ENCODE assay signal across 20 cellular contexts in the genomic region with DNA sequence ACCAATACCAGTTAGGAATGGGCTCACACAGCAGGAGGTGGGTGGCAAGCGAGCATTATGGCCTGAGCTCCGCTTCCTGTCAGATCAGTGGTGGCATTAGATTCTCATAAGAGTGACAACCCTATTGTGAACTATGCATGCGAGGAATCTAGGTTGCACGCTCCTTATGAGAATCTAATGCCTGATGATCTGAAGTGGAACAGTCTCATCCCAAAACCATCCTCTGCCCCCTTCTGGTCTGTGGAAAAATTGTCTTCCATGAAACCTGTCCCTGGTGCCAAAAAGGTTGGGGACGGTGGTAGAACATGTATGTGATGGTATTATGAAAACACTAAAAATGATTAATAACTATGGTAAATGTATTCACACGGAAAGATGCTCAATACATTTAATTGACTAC.
DNase-seq lines count a peak whose midpoint lies in the region; ATAC-seq and TF ChIP-seq lines count a peak whose summit lies in the region.
"Had no signal": no experiment of that assay in that cellular context is flagged by ENCODE, and none has a peak within 500 bp of the region (broad histone marks: within the 10 kb centered on the region; RNA-seq: fewer than 3 reads in every experiment).

No MANE protein-coding gene starts in this region.

- H3K9me3 ChIP-seq in DND-41 (ENCODE audit: insufficient read depth, low read length, severe bottlenecking): no peaks in the 10 kb centered on the region
- no peaks in the 10 kb centered on the region for H3K9me3 ChIP-seq in HEK293 (ENCODE audit: control insufficient read depth, insufficient read depth, low read depth, low read length)
- no peaks in the 10 kb centered on the region for H3K9me3 ChIP-seq in PC-3 (ENCODE audit: low read length)
- H3K9me3 ChIP-seq: breast epithelium, psoas muscle, stomach had no signal

- intact Hi-C loops in PC-3 (cut with micrococcal nuclease): no loop called here

- TF ChIP-seq CTCF in DND-41 (IDR thresholded peaks at IDR 0.05; ENCODE audit: borderline replicate concordance, extremely low read depth, low read length, poor library complexity, severe bottlenecking): peak; percentile 24
- TF ChIP-seq CTCF in HEK293 (tag by site-specific recombination; IDR thresholded peaks at IDR 0.05): no peak
- peak; percentile 46; the same call in 1 of the 2 replicates for TF ChIP-seq CTCF in PC-3 (conservative IDR thresholded peaks at IDR 0.05; ENCODE audit: low read depth, low read length)
- peak; percentile 22 for TF ChIP-seq CTCF in fibroblast of mammary gland (conservative IDR thresholded peaks at IDR 0.05; ENCODE audit: control insufficient read depth, insufficient read depth, low read depth, low read length)

- H3K4me3 ChIP-seq in DND-41 (ENCODE audit: low read depth in 1 of 2, low read length in 2 of 2): no peak overlapping the region
- no peak overlapping the region for H3K4me3 ChIP-seq in HEK293 (ENCODE audit: low read depth, low read length)
- H3K4me3 ChIP-seq in PC-3 (ENCODE audit: low read length): no peak overlapping the region
- no peak overlapping the region for H3K4me3 ChIP-seq in fibroblast of mammary gland (ENCODE audit: control insufficient read depth, low read depth, low read length)
- H3K4me3 ChIP-seq: breast epithelium, psoas muscle, stomach had no signal

- H3K4me2 ChIP-seq in DND-41 (ENCODE audit: insufficient read depth, low read length): no peak overlapping the region
- H3K4me2 ChIP-seq in PC-3 (ENCODE audit: low read length): no peak overlapping the region

- POLR2A ChIA-PET in HEK293 (lab: Yijun Ruan, JAX): no interaction called here
- POLR2A ChIA-PET in PC-3 (lab: Charles Lee; ENCODE audit: unreplicated experiment): no interaction called here

- no TSS peak for BruUV-seq in PC-3 (replicated peaks; lab: Mats Ljungman, UMichigan)

- ATAC-seq in DND-41 (ENCODE audit: insufficient read depth, low read depth): no peak
- ATAC-seq in PC-3: no peak
- no peak for ATAC-seq in GM18861 (IDR thresholded peaks at IDR 0.05; ENCODE audit: unreplicated experiment)
- ATAC-seq: activated CD4-positive, CD25-positive, alpha-beta regulatory T cell treated with anti-CD3 and anti-CD28 coated beads, Interleukin-2, amount 50 U/mL, for 24 hours; left ventricle myocardium superior; psoas muscle had no signal

- no peaks in the 10 kb centered on the region for H3F3A ChIP-seq in PC-3 (ENCODE audit: low read length, unreplicated experiment)

- DNase-seq in DND-41 (no peak), PC-3 (peak; percentile 25), fibroblast of mammary gland (ENCODE audit: low read depth) (peak; percentile 32), NCI-H524 treated with DMSO at 0.1 percent for 48 hours (lab: John Stamatoyannopoulos, UW) (no peak), ureter (ENCODE audit: low spot score) (no peak)
- no peak for DNase-seq in activated CD4-positive, alpha-beta T cell treated with anti-CD3 and anti-CD28 coated beads for 4 hours
- DNase-seq: activated CD8-positive, alpha-beta memory T cell treated with anti-CD3 and anti-CD28 coated beads, Interleukin-2, amount 50 U/mL, for 4 hours; activated naive CD4-positive, alpha-beta T cell treated with anti-CD3 and anti-CD28 coated beads, Interleukin-2, amount 50 U/mL, for 16 hours; effector CD8-positive, alpha-beta T cell; foreskin fibroblast; left ventricle myocardium superior; NCI-H1092 treated with DMSO at 0.1 percent for 48 hours; NCI-H2227 treated with DMSO at 0.1 percent for 48 hours; psoas muscle; stimulated activated CD4-positive, alpha-beta T cell treated with anti-CD3 and anti-CD28 coated beads, Interleukin-12 subunit alpha, Interleukin-12 subunit beta, amount 100 ng/mL, for 4 hours; stomach had no signal

- no peaks in the 10 kb centered on the region for H4K20me1 ChIP-seq in DND-41 (ENCODE audit: insufficient read depth, low read length)
- no peaks in the 10 kb centered on the region for H4K20me1 ChIP-seq in PC-3 (ENCODE audit: low read length)

- H3K9ac ChIP-seq in DND-41 (ENCODE audit: low read depth, low read length) (no peak overlapping the region), PC-3 (ENCODE audit: low read length) (no peak overlapping the region)

- CTCF ChIA-PET in HEK293 (lab: Yijun Ruan, JAX) (no interaction called here), PC-3 (lab: Charles Lee) (interaction anchor here (0.6 kb wide), 1 partner anchor 68 kb away, joined by 3 read pairs; no protein-coding TSS in a partner anchor)

- no peaks in the 10 kb centered on the region for H3K9me2 ChIP-seq in PC-3 (replicated peaks; ENCODE audit: low read length)

- H2AFZ ChIP-seq in DND-41 (ENCODE audit: low read depth, low read length) (no peak overlapping the region), PC-3 (ENCODE audit: low read length) (no peak overlapping the region)

- H3K36me3 ChIP-seq in DND-41 (ENCODE audit: insufficient read depth, low read length) (no peaks in the 10 kb centered on the region), HEK293 (ENCODE audit: control insufficient read depth in 2 of 2, insufficient read depth in 1 of 2, low read length in 2 of 2) (no peaks in the 10 kb centered on the region), PC-3 (ENCODE audit: low read depth, low read length) (no peaks in the 10 kb centered on the region)
- H3K36me3 ChIP-seq: breast epithelium, stomach had no signal

- no peaks in the 10 kb centered on the region for H3K27me3 ChIP-seq in DND-41 (ENCODE audit: insufficient read depth, low read length, poor library complexity)
- H3K27me3 ChIP-seq in PC-3 (ENCODE audit: low read length): no peaks in the 10 kb centered on the region
- H3K27me3 ChIP-seq: breast epithelium, stomach had no signal

- no peaks in the 10 kb centered on the region for H3K4me1 ChIP-seq in DND-41 (ENCODE audit: insufficient read depth, low read length)
- H3K4me1 ChIP-seq in HEK293 (ENCODE audit: control insufficient read depth, insufficient read depth, low read length): no peaks in the 10 kb centered on the region
- no peaks in the 10 kb centered on the region for H3K4me1 ChIP-seq in PC-3 (ENCODE audit: insufficient read depth, low read length)
- H3K4me1 ChIP-seq: breast epithelium, psoas muscle, stomach had no signal

- H3K79me2 ChIP-seq in DND-41 (ENCODE audit: insufficient read depth, low read length): no peaks in the 10 kb centered on the region
- H3K79me2 ChIP-seq in PC-3 (ENCODE audit: low read length): no peaks in the 10 kb centered on the region

- H3K27ac ChIP-seq in DND-41 (ENCODE audit: low read length): no peak overlapping the region
- no peak overlapping the region for H3K27ac ChIP-seq in HEK293 (ENCODE audit: extremely low read depth, low read depth, low read length)
- H3K27ac ChIP-seq in PC-3 (ENCODE audit: low read length): no peak overlapping the region
- H3K27ac ChIP-seq: breast epithelium, psoas muscle, stomach had no signal

TF ChIP-seq in HEK293, 187 proteins besides CTCF, POLR2A, EP300 and RAD21:
- TF ChIP-seq ZNF76 (tag by site-specific recombination; IDR thresholded peaks at IDR 0.05; ENCODE audit: borderline replicate concordance, low read depth) (no peak), KLF8 (tag by site-specific recombination; IDR thresholded peaks at IDR 0.05) (no peak), ZNF610 (tag by site-specific recombination; IDR thresholded peaks at IDR 0.05; ENCODE audit: borderline replicate concordance) (peak; percentile 94), ZNF654 (tag by site-specific recombination; IDR thresholded peaks at IDR 0.05; ENCODE audit: low read depth) (peak; percentile 15), SETDB1 (IDR thresholded peaks at IDR 0.05; ENCODE audit: insufficient read length, low read length) (peak; percentile 21)
- TF ChIP-seq, protein P1, sequence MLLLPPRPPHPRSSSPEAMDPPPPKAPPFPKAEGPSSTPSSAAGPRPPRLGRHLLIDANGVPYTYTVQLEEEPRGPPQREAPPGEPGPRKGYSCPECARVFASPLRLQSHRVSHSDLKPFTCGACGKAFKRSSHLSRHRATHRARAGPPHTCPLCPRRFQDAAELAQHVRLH (tag by site-specific recombination; IDR thresholded peaks at IDR 0.05): no peak
TF ChIP-seq in HEK293: peak in this region for 3.

Comparison
In these comparisons a context has a peak if more than half of its experiments do, and no peak if none do; other contexts are left out.
1. DNase-seq: peak in PC-3 (single experiment) and fibroblast of mammary gland (single experiment); none in DND-41 (single experiment), NCI-H524 treated with DMSO at 0.1 percent for 48 hours (single experiment), activated CD4-positive, alpha-beta T cell treated with anti-CD3 and anti-CD28 coated beads for 4 hours (0 of 2) and ureter (single experiment).